Comparison of ENCODE assay signal across 17 cellular contexts in the genomic region with DNA sequence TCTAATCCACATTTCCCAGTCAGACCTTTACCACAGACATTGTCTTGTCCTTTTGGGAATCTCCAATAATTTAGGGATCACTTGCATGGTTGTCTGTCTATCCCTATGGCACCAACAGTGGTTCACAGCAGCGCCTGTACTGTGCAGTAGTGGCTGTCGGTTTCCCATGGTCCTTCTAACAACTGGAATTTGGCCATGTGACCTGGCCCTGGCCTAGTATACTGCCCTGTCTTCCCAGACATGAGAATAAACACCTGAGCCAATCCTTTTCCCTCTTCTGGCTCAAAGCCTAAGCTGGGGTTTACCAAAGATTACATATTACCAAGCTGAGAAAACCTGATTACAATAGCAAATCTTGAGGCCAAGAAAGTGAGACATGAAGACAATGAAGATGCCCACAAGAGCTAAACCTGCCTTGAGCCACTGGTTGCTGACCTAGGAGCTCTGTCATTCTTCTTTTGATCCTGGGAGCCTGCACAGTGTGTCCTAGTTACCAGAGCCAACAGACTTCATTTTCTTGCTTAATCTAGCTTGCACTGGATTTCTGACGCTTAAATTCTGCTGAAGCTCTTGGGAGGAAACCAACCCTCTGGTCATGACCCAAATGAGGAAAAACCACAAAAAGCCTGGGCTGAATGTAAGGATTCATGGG.
DNase-seq lines count a peak whose midpoint lies in the region; ATAC-seq and TF ChIP-seq lines count a peak whose summit lies in the region.
"Had no signal": no experiment of that assay in that cellular context is flagged by ENCODE, and none has a peak within 500 bp of the region (broad histone marks: within the 10 kb centered on the region; RNA-seq: fewer than 3 reads in every experiment).

No MANE protein-coding gene starts in this region.

- H3K27me3 Mint-ChIP-seq in CD4-positive, alpha-beta T cell = no peaks in the 10 kb centered on the region
- H3K27me3 Mint-ChIP-seq in activated T-cell treated with anti-CD3 and anti-CD28 coated beads, Interleukin-2, amount 50 U/mL, for 24 hours = no peaks in the 10 kb centered on the region
- H3K27me3 Mint-ChIP-seq: naive thymus-derived CD8-positive, alpha-beta T cell had no signal

- H3K27me3 ChIP-seq in left lung = no peaks in the 10 kb centered on the region
- H3K27me3 ChIP-seq in CD4-positive, alpha-beta T cell (ENCODE audit: control insufficient read depth, insufficient read depth, low read length) = no peaks in the 10 kb centered on the region
- H3K27me3 ChIP-seq: tibial nerve had no signal

- no peaks in the 10 kb centered on the region for H3K4me1 ChIP-seq in left lung

- no peaks in the 10 kb centered on the region for H3K36me3 ChIP-seq in left lung

- TF ChIP-seq CTCF in left lung (IDR thresholded peaks at IDR 0.05) = no peak
- TF ChIP-seq CTCF in CD4-positive, alpha-beta T cell (IDR thresholded peaks at IDR 0.05) = no peak

- no peaks in the 10 kb centered on the region for H3K9me3 ChIP-seq in left lung
- no peaks in the 10 kb centered on the region for H3K9me3 ChIP-seq in CD4-positive, alpha-beta T cell (ENCODE audit: control insufficient read depth, low read length)
- H3K9me3 ChIP-seq: tibial nerve had no signal

- H3K27ac ChIP-seq in left lung = peak overlapping the region in 1 of 2 donors; percentile 49
- H3K27ac ChIP-seq in CD4-positive, alpha-beta T cell (ENCODE audit: low read depth, low read length) = no peak overlapping the region
- H3K27ac ChIP-seq: 22Rv1 had no signal

- no peak overlapping the region for H3K27ac Mint-ChIP-seq in CD4-positive, alpha-beta T cell
- H3K27ac Mint-ChIP-seq in activated T-cell treated with anti-CD3 and anti-CD28 coated beads, Interleukin-2, amount 50 U/mL, for 24 hours = no peak overlapping the region
- H3K27ac Mint-ChIP-seq: activated naive CD8-positive, alpha-beta T cell treated with anti-CD3 and anti-CD28 coated beads, Interleukin-2, amount 10 ng/mL, durations not matched to agents 7 days and 5 days; naive thymus-derived CD8-positive, alpha-beta T cell; T-helper 2 cell treated with Interferon-gamma antibody and Interleukin-4, amounts not matched to agents 5 μg/mL and 100 μg/mL, for 36 hours had no signal

- no peak overlapping the region for H3K4me3 Mint-ChIP-seq in CD4-positive, alpha-beta T cell
- no peak overlapping the region for H3K4me3 Mint-ChIP-seq in activated T-cell treated with anti-CD3 and anti-CD28 coated beads, Interleukin-2, amount 50 U/mL, for 24 hours
- H3K4me3 Mint-ChIP-seq: activated naive CD8-positive, alpha-beta T cell treated with anti-CD3 and anti-CD28 coated beads, Interleukin-2, amount 10 ng/mL, durations not matched to agents 7 days and 5 days; naive thymus-derived CD8-positive, alpha-beta T cell; T-helper 2 cell treated with Interferon-gamma antibody and Interleukin-4, amounts not matched to agents 5 μg/mL and 100 μg/mL, for 36 hours had no signal

- peak; percentile 85 for ATAC-seq in Right ventricle myocardium inferior
- peak; percentile 67 for ATAC-seq in left lung
- no peak for ATAC-seq in GM21723 (IDR thresholded peaks at IDR 0.05; ENCODE audit: unreplicated experiment)
- ATAC-seq in CD4-positive, alpha-beta T cell (ENCODE audit: poor library complexity) = no peak
- no peak for ATAC-seq in GM19397 (IDR thresholded peaks at IDR 0.05; ENCODE audit: unreplicated experiment)
- ATAC-seq: naive thymus-derived CD8-positive, alpha-beta T cell had no signal

- DNase-seq in Right ventricle myocardium inferior (ENCODE audit: missing footprints) = no peak
- no peak for DNase-seq in cardiac septum (ENCODE audit: low spot score)
- peak; percentile 27 for DNase-seq in fibroblast of gingiva (ENCODE audit: low read depth)
- DNase-seq in left lung = no peak
- DNase-seq in CD4-positive, alpha-beta T cell = no peak
- no peak for DNase-seq in activated T-cell treated with anti-CD3 and anti-CD28 coated beads, Interleukin-2, amount 50 U/mL, for 24 hours
- DNase-seq: activated naive CD8-positive, alpha-beta T cell treated with anti-CD3 and anti-CD28 coated beads, Interleukin-2, amount 10 ng/mL, durations not matched to agents 7 days and 5 days; activated T-cell treated with anti-CD3 and anti-CD28 coated beads, Interleukin-2, amount 50 U/mL, for 1 hour; naive thymus-derived CD8-positive, alpha-beta T cell; NCI-H2029 treated with DMSO at 0.1 percent for 48 hours; NCI-H774; stimulated activated CD4-positive, alpha-beta T cell treated with anti-CD3 and anti-CD28 coated beads, Interleukin-1b, Interleukin-23, amount 100 ng/mL, for 48 hours had no signal

- intact Hi-C loops in Right ventricle myocardium inferior (cut with DNase I) = no loop called here
- intact Hi-C loops in cardiac septum (cut with DNase I) = no loop called here
- intact Hi-C loops in left lung (cut with DNase I) = no loop called here
- intact Hi-C loops in CD4-positive, alpha-beta T cell (cut with DNase I, micrococcal nuclease) = no loop called here

- CTCF ChIA-PET in CD4-positive, alpha-beta T cell (lab: Charles Lee) = no interaction called here

- H3K4me3 ChIP-seq in left lung = no peak overlapping the region
- H3K4me3 ChIP-seq: tibial nerve had no signal

- no peaks in the 10 kb centered on the region for H3K9me3 Mint-ChIP-seq in CD4-positive, alpha-beta T cell
- no peaks in the 10 kb centered on the region for H3K9me3 Mint-ChIP-seq in activated T-cell treated with anti-CD3 and anti-CD28 coated beads, Interleukin-2, amount 50 U/mL, for 24 hours
- H3K9me3 Mint-ChIP-seq: activated naive CD8-positive, alpha-beta T cell treated with anti-CD3 and anti-CD28 coated beads, Interleukin-2, amount 10 ng/mL, durations not matched to agents 7 days and 5 days; naive thymus-derived CD8-positive, alpha-beta T cell; T-helper 2 cell treated with Interferon-gamma antibody and Interleukin-4, amounts not matched to agents 5 μg/mL and 100 μg/mL, for 36 hours had no signal

- POLR2A ChIA-PET in CD4-positive, alpha-beta T cell (lab: Charles Lee) = no interaction called here

- H3K4me1 Mint-ChIP-seq in CD4-positive, alpha-beta T cell (ENCODE audit: low read depth) = no peaks in the 10 kb centered on the region
- H3K4me1 Mint-ChIP-seq in activated T-cell treated with anti-CD3 and anti-CD28 coated beads, Interleukin-2, amount 50 U/mL, for 24 hours (ENCODE audit: low read depth) = no peaks in the 10 kb centered on the region
- H3K4me1 Mint-ChIP-seq: activated naive CD8-positive, alpha-beta T cell treated with anti-CD3 and anti-CD28 coated beads, Interleukin-2, amount 10 ng/mL, durations not matched to agents 7 days and 5 days; naive thymus-derived CD8-positive, alpha-beta T cell had no signal

- H3K36me3 Mint-ChIP-seq in CD4-positive, alpha-beta T cell (ENCODE audit: low read depth) = no peaks in the 10 kb centered on the region
- H3K36me3 Mint-ChIP-seq in activated T-cell treated with anti-CD3 and anti-CD28 coated beads, Interleukin-2, amount 50 U/mL, for 24 hours (ENCODE audit: low read depth) = no peaks in the 10 kb centered on the region
- H3K36me3 Mint-ChIP-seq: activated naive CD8-positive, alpha-beta T cell treated with anti-CD3 and anti-CD28 coated beads, Interleukin-2, amount 10 ng/mL, durations not matched to agents 7 days and 5 days; naive thymus-derived CD8-positive, alpha-beta T cell had no signal

Comparison
In these comparisons a context has a peak if more than half of its experiments do, and no peak if none do; other contexts are left out.
1. ATAC-seq: peak in Right ventricle myocardium inferior (single experiment) and left lung (single experiment); none in GM21723 (single experiment), CD4-positive, alpha-beta T cell (single experiment) and GM19397 (single experiment).